Comparison of ENCODE assay signal across 18 cellular contexts in the genomic region with DNA sequence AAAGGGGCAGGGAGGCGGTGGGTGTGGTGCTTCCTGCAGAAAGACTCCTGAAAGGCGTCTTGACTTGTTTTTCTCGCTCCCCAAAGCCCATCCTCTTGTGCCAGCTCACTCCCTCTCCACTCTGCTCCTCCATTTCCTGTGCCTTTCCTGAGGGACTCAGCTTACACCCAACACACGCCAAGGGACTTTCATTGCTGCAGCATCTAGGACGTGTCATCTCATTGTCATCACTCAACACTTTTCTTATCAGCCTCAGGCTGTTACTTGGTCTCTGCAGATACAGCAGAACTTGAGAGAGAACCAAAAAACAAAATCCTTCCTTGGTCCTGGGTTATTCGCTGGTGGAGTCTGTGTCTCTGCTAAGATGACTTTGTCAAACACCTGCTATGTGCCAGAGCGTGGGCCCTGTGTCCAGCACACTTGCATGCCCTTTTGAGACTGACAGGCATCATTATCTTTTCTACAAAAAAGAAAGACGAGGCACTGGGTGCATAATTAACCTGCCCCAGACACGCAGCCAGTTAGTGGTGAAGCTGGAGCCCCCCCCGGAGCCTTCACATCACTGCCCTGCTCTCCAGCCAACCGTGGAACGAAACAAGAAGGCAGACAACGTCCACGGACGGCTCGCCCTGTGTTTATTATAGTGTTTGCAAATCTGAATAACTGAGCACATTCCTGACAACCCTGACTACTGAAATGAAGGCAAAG.
"Had no signal": no experiment of that assay in that cellular context is flagged by ENCODE, and none has a peak within 500 bp of the region (broad histone marks: within the 10 kb centered on the region; RNA-seq: fewer than 3 reads in every experiment).

No MANE protein-coding gene starts in this region.

- H3K27me3 ChIP-seq: body of pancreas had no signal

- DNase-seq: activated CD4-positive, CD25-positive, alpha-beta regulatory T cell treated with anti-CD3 and anti-CD28 coated beads, Interleukin-2, amount 50 U/mL, for 72 hours; activated naive CD4-positive, alpha-beta T cell; activated naive CD8-positive, alpha-beta T cell treated with anti-CD3 and anti-CD28 coated beads, Interleukin-2, amount 10 ng/mL, durations not matched to agents 7 days and 5 days; amygdala; body of pancreas; central memory CD4-positive, alpha-beta T cell; dorsolateral prefrontal cortex; endodermal cell; kidney glomerular epithelial cell; mesenchymal stem cell; naive thymus-derived CD8-positive, alpha-beta T cell; stimulated activated naive CD4-positive, alpha-beta T cell treated with Interleukin-2 at 50 U/mL for 16 hours; substantia nigra; T-helper 2 cell; trophoblast cell had no signal

- H3K27ac ChIP-seq: body of pancreas, dorsolateral prefrontal cortex, epithelial cell of prostate, VCaP had no signal

- H3K9me3 Mint-ChIP-seq: activated naive CD8-positive, alpha-beta T cell treated with anti-CD3 and anti-CD28 coated beads, Interleukin-2, amount 10 ng/mL, durations not matched to agents 7 days and 5 days; activated T-helper 17 cell treated with anti-CD3 and anti-CD28 coated beads, Interleukin-2, amount 50 U/mL, for 72 hours; endodermal cell; naive thymus-derived CD8-positive, alpha-beta T cell had no signal

- H3K4me1 Mint-ChIP-seq: activated T-helper 17 cell treated with anti-CD3 and anti-CD28 coated beads, Interleukin-2, amount 50 U/mL, for 72 hours had no signal

- H3K4me1 ChIP-seq: body of pancreas had no signal

- H3K9me3 ChIP-seq: body of pancreas had no signal

- H3K4me3 Mint-ChIP-seq: activated naive CD8-positive, alpha-beta T cell treated with anti-CD3 and anti-CD28 coated beads, Interleukin-2, amount 10 ng/mL, durations not matched to agents 7 days and 5 days; activated T-helper 17 cell treated with anti-CD3 and anti-CD28 coated beads, Interleukin-2, amount 50 U/mL, for 72 hours; endodermal cell; naive thymus-derived CD8-positive, alpha-beta T cell had no signal

- ATAC-seq: activated T-helper 17 cell treated with anti-CD3 and anti-CD28 coated beads, Interleukin-2, amount 50 U/mL, for 72 hours; body of pancreas; naive thymus-derived CD8-positive, alpha-beta T cell had no signal

- H3K4me3 ChIP-seq: body of pancreas, dorsolateral prefrontal cortex had no signal

- H3K36me3 Mint-ChIP-seq: activated naive CD8-positive, alpha-beta T cell treated with anti-CD3 and anti-CD28 coated beads, Interleukin-2, amount 10 ng/mL, durations not matched to agents 7 days and 5 days; naive thymus-derived CD8-positive, alpha-beta T cell had no signal

- H3K27ac Mint-ChIP-seq: activated naive CD8-positive, alpha-beta T cell treated with anti-CD3 and anti-CD28 coated beads, Interleukin-2, amount 10 ng/mL, durations not matched to agents 7 days and 5 days; activated T-helper 17 cell treated with anti-CD3 and anti-CD28 coated beads, Interleukin-2, amount 50 U/mL, for 72 hours had no signal
